1 cellular context compared by ENCODE assay signal in genomic region chr11:62621567-62622470, GRCh38.
TF ChIP-seq lines count a peak whose summit lies in the region.

Gene B3GAT3 (minus strand): TSS chr11:62621986. CDS start chr11:62621947, 39 bp downstream.

TF ChIP-seq in HepG2, 621 proteins besides CTCF, POLR2A, EP300 and RAD21 (continued from another document and continues in another):
- TF ChIP-seq KLF16 (CRISPR knock-in tag; IDR thresholded peaks at IDR 0.05) = peak in 1 of 2 experiments; percentile 95; a peak in 2 of 4 replicates
- peak; percentile 92 for TF ChIP-seq YEATS2 (CRISPR knock-in tag; IDR thresholded peaks at IDR 0.05; ENCODE audit: borderline replicate concordance)
- peak; percentile 90 for TF ChIP-seq SPEN (CRISPR knock-in tag; IDR thresholded peaks at IDR 0.05; ENCODE audit: low read depth)
- no peak for TF ChIP-seq NPAS2 (CRISPR knock-in tag; IDR thresholded peaks at IDR 0.05; ENCODE audit: borderline replicate concordance)
- peak; percentile 77; the same call in 1 of the 2 replicates for TF ChIP-seq ZNF607 (CRISPR knock-in tag; IDR thresholded peaks at IDR 0.05; ENCODE audit: borderline replicate concordance)
- peak; percentile 55; the same call in 1 of the 2 replicates for TF ChIP-seq TSC22D2 (CRISPR knock-in tag; IDR thresholded peaks at IDR 0.05; ENCODE audit: borderline replicate concordance)
- TF ChIP-seq ZBTB21 (CRISPR knock-in tag; IDR thresholded peaks at IDR 0.05) = peak; percentile 67
- peak; percentile 93 for TF ChIP-seq ZNF33B (CRISPR knock-in tag; IDR thresholded peaks at IDR 0.05)
- 0 out of 2 replicates have a peak, but pooled peaks have one; percentile 22 for TF ChIP-seq ZNF180 (CRISPR knock-in tag; IDR thresholded peaks at IDR 0.05; ENCODE audit: borderline replicate concordance, low read depth)
- peak; percentile 92; the same call in 1 of the 2 replicates for TF ChIP-seq SMAD9 (CRISPR knock-in tag; IDR thresholded peaks at IDR 0.05)
- TF ChIP-seq SRF (IDR thresholded peaks at IDR 0.05; ENCODE audit: low read depth, low read length) = no peak
- no peak for TF ChIP-seq U2AF1 (optimal IDR thresholded peaks at IDR 0.05; ENCODE audit: low read depth, low read length)
- peak; percentile 92 for TF ChIP-seq THAP11 (CRISPR knock-in tag; IDR thresholded peaks at IDR 0.05)
- TF ChIP-seq ZFP36 (IDR thresholded peaks at IDR 0.05; ENCODE audit: borderline replicate concordance, low read depth, low read length, partially characterized antibody) = no peak
- 0 out of 2 replicates have a peak, but pooled peaks have one; percentile 47 for TF ChIP-seq ZBTB7B (CRISPR knock-in tag; IDR thresholded peaks at IDR 0.05)
- no peak for TF ChIP-seq ZSCAN12 (CRISPR knock-in tag; IDR thresholded peaks at IDR 0.05)
- TF ChIP-seq, protein P1, sequence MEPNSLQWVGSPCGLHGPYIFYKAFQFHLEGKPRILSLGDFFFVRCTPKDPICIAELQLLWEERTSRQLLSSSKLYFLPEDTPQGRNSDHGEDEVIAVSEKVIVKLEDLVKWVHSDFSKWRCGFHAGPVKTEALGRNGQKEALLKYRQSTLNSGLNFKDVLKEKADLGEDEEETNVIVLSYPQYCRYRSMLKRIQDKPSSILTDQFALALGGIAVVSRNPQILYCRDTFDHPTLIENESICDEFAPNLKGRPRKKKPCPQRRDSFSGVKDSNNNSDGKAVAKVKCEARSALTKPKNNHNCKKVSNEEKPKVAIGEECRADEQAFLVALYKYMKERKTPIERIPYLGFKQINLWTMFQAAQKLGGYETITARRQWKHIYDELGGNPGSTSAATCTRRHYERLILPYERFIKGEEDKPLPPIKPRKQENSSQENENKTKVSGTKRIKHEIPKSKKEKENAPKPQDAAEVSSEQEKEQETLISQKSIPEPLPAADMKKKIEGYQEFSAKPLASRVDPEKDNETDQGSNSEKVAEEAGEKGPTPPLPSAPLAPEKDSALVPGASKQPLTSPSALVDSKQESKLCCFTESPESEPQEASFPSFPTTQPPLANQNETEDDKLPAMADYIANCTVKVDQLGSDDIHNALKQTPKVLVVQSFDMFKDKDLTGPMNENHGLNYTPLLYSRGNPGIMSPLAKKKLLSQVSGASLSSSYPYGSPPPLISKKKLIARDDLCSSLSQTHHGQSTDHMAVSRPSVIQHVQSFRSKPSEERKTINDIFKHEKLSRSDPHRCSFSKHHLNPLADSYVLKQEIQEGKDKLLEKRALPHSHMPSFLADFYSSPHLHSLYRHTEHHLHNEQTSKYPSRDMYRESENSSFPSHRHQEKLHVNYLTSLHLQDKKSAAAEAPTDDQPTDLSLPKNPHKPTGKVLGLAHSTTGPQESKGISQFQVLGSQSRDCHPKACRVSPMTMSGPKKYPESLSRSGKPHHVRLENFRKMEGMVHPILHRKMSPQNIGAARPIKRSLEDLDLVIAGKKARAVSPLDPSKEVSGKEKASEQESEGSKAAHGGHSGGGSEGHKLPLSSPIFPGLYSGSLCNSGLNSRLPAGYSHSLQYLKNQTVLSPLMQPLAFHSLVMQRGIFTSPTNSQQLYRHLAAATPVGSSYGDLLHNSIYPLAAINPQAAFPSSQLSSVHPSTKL (CRISPR knock-in tag; IDR thresholded peaks at IDR 0.05) = peak; percentile 74
- no peak; the same call in 1 of the 2 replicates for TF ChIP-seq ARHGAP35 (CRISPR knock-in tag; IDR thresholded peaks at IDR 0.05; ENCODE audit: borderline replicate concordance)
- TF ChIP-seq, protein P2, sequence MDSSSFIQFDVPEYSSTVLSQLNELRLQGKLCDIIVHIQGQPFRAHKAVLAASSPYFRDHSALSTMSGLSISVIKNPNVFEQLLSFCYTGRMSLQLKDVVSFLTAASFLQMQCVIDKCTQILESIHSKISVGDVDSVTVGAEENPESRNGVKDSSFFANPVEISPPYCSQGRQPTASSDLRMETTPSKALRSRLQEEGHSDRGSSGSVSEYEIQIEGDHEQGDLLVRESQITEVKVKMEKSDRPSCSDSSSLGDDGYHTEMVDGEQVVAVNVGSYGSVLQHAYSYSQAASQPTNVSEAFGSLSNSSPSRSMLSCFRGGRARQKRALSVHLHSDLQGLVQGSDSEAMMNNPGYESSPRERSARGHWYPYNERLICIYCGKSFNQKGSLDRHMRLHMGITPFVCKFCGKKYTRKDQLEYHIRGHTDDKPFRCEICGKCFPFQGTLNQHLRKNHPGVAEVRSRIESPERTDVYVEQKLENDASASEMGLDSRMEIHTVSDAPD (CRISPR knock-in tag; IDR thresholded peaks at IDR 0.05) = no peak
- TF ChIP-seq ARNTL (CRISPR knock-in tag; IDR thresholded peaks at IDR 0.05) = 0 out of 2 replicates have a peak, but pooled peaks have one; percentile 57
- TF ChIP-seq NCOR1 (IDR thresholded peaks at IDR 0.05; ENCODE audit: borderline replicate concordance, low read length) = peak; percentile 44; the same call in 1 of the 2 replicates
- TF ChIP-seq, protein P3, sequence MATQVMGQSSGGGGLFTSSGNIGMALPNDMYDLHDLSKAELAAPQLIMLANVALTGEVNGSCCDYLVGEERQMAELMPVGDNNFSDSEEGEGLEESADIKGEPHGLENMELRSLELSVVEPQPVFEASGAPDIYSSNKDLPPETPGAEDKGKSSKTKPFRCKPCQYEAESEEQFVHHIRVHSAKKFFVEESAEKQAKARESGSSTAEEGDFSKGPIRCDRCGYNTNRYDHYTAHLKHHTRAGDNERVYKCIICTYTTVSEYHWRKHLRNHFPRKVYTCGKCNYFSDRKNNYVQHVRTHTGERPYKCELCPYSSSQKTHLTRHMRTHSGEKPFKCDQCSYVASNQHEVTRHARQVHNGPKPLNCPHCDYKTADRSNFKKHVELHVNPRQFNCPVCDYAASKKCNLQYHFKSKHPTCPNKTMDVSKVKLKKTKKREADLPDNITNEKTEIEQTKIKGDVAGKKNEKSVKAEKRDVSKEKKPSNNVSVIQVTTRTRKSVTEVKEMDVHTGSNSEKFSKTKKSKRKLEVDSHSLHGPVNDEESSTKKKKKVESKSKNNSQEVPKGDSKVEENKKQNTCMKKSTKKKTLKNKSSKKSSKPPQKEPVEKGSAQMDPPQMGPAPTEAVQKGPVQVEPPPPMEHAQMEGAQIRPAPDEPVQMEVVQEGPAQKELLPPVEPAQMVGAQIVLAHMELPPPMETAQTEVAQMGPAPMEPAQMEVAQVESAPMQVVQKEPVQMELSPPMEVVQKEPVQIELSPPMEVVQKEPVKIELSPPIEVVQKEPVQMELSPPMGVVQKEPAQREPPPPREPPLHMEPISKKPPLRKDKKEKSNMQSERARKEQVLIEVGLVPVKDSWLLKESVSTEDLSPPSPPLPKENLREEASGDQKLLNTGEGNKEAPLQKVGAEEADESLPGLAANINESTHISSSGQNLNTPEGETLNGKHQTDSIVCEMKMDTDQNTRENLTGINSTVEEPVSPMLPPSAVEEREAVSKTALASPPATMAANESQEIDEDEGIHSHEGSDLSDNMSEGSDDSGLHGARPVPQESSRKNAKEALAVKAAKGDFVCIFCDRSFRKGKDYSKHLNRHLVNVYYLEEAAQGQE (IDR thresholded peaks at IDR 0.05; ENCODE audit: borderline replicate concordance in 1 of 2, low read depth in 1 of 2, low read length in 2 of 2) = no peak
- TF ChIP-seq STAT5B (CRISPR knock-in tag; IDR thresholded peaks at IDR 0.05) = 0 out of 2 replicates have a peak, but pooled peaks have one; percentile 21
- TF ChIP-seq HMG20A (CRISPR knock-in tag; IDR thresholded peaks at IDR 0.05; ENCODE audit: borderline replicate concordance) = no peak
- TF ChIP-seq TOE1 (CRISPR knock-in tag; IDR thresholded peaks at IDR 0.05) = 0 out of 2 replicates have a peak, but pooled peaks have one; percentile 40
- TF ChIP-seq ZMAT3 (CRISPR knock-in tag; conservative IDR thresholded peaks at IDR 0.05) = peak; percentile 90
- TF ChIP-seq ZNF7 (CRISPR knock-in tag; IDR thresholded peaks at IDR 0.05) = no peak
- TF ChIP-seq U2AF2 (IDR thresholded peaks at IDR 0.05; ENCODE audit: low read depth, low read length) = no peak
- peak; percentile 88; the same call in 1 of the 2 replicates for TF ChIP-seq ZNF589 (CRISPR knock-in tag; conservative IDR thresholded peaks at IDR 0.05)
- TF ChIP-seq MIXL1 (CRISPR knock-in tag; IDR thresholded peaks at IDR 0.05) = peak; percentile 74; the same call in 1 of the 2 replicates
- TF ChIP-seq SNAPC2 (CRISPR knock-in tag; IDR thresholded peaks at IDR 0.05) = 0 out of 2 replicates have a peak, but pooled peaks have one; percentile 41
- no peak for TF ChIP-seq MBD4 (IDR thresholded peaks at IDR 0.05; ENCODE audit: borderline replicate concordance, low read length)
- no peak; the same call in 1 of the 2 replicates for TF ChIP-seq ZNF230 (CRISPR knock-in tag; IDR thresholded peaks at IDR 0.05)
- no peak for TF ChIP-seq FOXJ3 (CRISPR knock-in tag; IDR thresholded peaks at IDR 0.05; ENCODE audit: borderline replicate concordance)
- TF ChIP-seq TFAP4 (IDR thresholded peaks at IDR 0.05; ENCODE audit: borderline replicate concordance, low read depth) = peak; percentile 98
- TF ChIP-seq NFYB (CRISPR knock-in tag; IDR thresholded peaks at IDR 0.05) = peak; percentile 52; the same call in 1 of the 2 replicates
- no peak for TF ChIP-seq EHMT2 (IDR thresholded peaks at IDR 0.05; ENCODE audit: borderline replicate concordance, low read depth, low read length)
- TF ChIP-seq ASH2L (IDR thresholded peaks at IDR 0.05; ENCODE audit: insufficient read length, low read depth, low read length) = peak; percentile 71
- no peak for TF ChIP-seq ZNF746 (CRISPR knock-in tag; IDR thresholded peaks at IDR 0.05)
- TF ChIP-seq, protein P4, sequence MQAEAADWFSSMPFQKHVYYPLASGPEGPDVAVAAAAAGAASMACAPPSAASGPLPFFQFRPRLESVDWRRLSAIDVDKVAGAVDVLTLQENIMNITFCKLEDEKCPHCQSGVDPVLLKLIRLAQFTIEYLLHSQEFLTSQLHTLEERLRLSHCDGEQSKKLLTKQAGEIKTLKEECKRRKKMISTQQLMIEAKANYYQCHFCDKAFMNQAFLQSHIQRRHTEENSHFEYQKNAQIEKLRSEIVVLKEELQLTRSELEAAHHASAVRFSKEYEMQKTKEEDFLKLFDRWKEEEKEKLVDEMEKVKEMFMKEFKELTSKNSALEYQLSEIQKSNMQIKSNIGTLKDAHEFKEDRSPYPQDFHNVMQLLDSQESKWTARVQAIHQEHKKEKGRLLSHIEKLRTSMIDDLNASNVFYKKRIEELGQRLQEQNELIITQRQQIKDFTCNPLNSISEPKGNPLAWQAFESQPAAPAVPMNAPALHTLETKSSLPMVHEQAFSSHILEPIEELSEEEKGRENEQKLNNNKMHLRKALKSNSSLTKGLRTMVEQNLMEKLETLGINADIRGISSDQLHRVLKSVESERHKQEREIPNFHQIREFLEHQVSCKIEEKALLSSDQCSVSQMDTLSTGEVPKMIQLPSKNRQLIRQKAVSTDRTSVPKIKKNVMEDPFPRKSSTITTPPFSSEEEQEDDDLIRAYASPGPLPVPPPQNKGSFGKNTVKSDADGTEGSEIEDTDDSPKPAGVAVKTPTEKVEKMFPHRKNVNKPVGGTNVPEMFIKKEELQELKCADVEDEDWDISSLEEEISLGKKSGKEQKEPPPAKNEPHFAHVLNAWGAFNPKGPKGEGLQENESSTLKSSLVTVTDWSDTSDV (CRISPR knock-in tag; IDR thresholded peaks at IDR 0.05) = no peak
- TF ChIP-seq, protein P5, sequence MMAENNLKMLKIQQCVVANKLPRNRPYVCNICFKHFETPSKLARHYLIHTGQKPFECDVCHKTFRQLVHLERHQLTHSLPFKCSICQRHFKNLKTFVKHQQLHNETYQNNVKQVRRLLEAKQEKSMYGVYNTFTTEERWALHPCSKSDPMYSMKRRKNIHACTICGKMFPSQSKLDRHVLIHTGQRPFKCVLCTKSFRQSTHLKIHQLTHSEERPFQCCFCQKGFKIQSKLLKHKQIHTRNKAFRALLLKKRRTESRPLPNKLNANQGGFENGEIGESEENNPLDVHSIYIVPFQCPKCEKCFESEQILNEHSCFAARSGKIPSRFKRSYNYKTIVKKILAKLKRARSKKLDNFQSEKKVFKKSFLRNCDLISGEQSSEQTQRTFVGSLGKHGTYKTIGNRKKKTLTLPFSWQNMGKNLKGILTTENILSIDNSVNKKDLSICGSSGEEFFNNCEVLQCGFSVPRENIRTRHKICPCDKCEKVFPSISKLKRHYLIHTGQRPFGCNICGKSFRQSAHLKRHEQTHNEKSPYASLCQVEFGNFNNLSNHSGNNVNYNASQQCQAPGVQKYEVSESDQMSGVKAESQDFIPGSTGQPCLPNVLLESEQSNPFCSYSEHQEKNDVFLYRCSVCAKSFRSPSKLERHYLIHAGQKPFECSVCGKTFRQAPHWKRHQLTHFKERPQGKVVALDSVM (CRISPR knock-in tag; IDR thresholded peaks at IDR 0.05) = peak; percentile 9; the same call in 1 of the 2 replicates
- TF ChIP-seq, protein P6, sequence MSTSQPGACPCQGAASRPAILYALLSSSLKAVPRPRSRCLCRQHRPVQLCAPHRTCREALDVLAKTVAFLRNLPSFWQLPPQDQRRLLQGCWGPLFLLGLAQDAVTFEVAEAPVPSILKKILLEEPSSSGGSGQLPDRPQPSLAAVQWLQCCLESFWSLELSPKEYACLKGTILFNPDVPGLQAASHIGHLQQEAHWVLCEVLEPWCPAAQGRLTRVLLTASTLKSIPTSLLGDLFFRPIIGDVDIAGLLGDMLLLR (CRISPR knock-in tag; IDR thresholded peaks at IDR 0.05) = peak; percentile 95; the same call in 1 of the 2 replicates
- TF ChIP-seq ZNF296 (CRISPR knock-in tag; conservative IDR thresholded peaks at IDR 0.05) = no peak
- no peak for TF ChIP-seq SOX6 (IDR thresholded peaks at IDR 0.05)
- TF ChIP-seq SOX6 (CRISPR knock-in tag; IDR thresholded peaks at IDR 0.05) = peak; percentile 69; the same call in 1 of the 2 replicates
- peak; percentile 88 for TF ChIP-seq IKZF4 (CRISPR knock-in tag; IDR thresholded peaks at IDR 0.05; ENCODE audit: borderline replicate concordance, low read depth, not compliant biosample characterization)
- TF ChIP-seq ZNF792 (CRISPR knock-in tag; IDR thresholded peaks at IDR 0.05) = peak; percentile 83
- TF ChIP-seq TRIM24 (CRISPR knock-in tag; IDR thresholded peaks at IDR 0.05) = no peak
- TF ChIP-seq, protein P7, sequence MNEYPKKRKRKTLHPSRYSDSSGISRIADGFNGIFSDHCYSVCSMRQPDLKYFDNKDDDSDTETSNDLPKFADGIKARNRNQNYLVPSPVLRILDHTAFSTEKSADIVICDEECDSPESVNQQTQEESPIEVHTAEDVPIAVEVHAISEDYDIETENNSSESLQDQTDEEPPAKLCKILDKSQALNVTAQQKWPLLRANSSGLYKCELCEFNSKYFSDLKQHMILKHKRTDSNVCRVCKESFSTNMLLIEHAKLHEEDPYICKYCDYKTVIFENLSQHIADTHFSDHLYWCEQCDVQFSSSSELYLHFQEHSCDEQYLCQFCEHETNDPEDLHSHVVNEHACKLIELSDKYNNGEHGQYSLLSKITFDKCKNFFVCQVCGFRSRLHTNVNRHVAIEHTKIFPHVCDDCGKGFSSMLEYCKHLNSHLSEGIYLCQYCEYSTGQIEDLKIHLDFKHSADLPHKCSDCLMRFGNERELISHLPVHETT (CRISPR knock-in tag; conservative IDR thresholded peaks at IDR 0.05) = peak; percentile 88
- peak; percentile 76; the same call in 1 of the 2 replicates for TF ChIP-seq ZNF431 (CRISPR knock-in tag; IDR thresholded peaks at IDR 0.05; ENCODE audit: borderline replicate concordance, low read depth)
- TF ChIP-seq ZBTB38 (CRISPR knock-in tag; IDR thresholded peaks at IDR 0.05) = peak; percentile 45
- no peak for TF ChIP-seq HNRNPUL1 (IDR thresholded peaks at IDR 0.05; ENCODE audit: low read depth, low read length)
